ENCODE assay signal across 8 cellular contexts in genomic region chr12:69585189-69586062, GRCh38. TPM values are rescaled to one million over a fixed set of nuclear protein-coding genes. Genes with fewer than 3 reads are reported as not detected.
DNase-seq lines count a peak whose midpoint lies in the region; ATAC-seq, FAIRE-seq and TF ChIP-seq lines count a peak whose summit lies in the region.

Gene CCT2, plus strand, starts transcription at chr12:69585459. Its CDS starts 63 bp downstream, at chr12:69585522.

- peak within 1 kb of the TSS; percentile 99 for H3K4me3 Mint-ChIP-seq in CD4-positive, alpha-beta T cell

- peak within 1 kb of the TSS; percentile 93 for H3K4me2 ChIP-seq in HepG2 (ENCODE audit: low read depth, low read length)

- POLR2A ChIA-PET in CD4-positive, alpha-beta T cell (lab: Charles Lee): interaction anchor here (0.6 to 3.4 kb wide), 7 partner anchors 10 to 346 kb away, joined by 3 to 30 read pairs (median 4); partner anchors contain the start of genes FRS2 and RAB3IP
- POLR2A ChIA-PET in HepG2 (lab: Yijun Ruan, JAX): interaction anchor here (0.6 to 1.8 kb wide), 8 partner anchors 8 to 321 kb away, joined by 3 to 7 read pairs (median 3); partner anchors contain the start of gene LYZ

- no peaks in the 10 kb centered on the region for H3K27me3 Mint-ChIP-seq in CD4-positive, alpha-beta T cell

- H3K27me3 ChIP-seq in CD4-positive, alpha-beta T cell (ENCODE audit: control insufficient read depth, insufficient read depth, low read length): no peaks in the 10 kb centered on the region
- H3K27me3 ChIP-seq in HepG2 (ENCODE audit: control insufficient read depth in 1 of 2, insufficient read depth in 2 of 2, low read length in 2 of 2): no peaks in the 10 kb centered on the region; a peak in 1 of 5 replicates

- H3K4me3 ChIP-seq in HepG2 (replicated peaks in 1 of 3; ENCODE audit: insufficient read depth in 1 of 3, low read depth in 2 of 3, low read length in 3 of 3): peak within 1 kb of the TSS; percentile 89 to 100 (median 94)

- H3K4me1 ChIP-seq in HepG2 (ENCODE audit: insufficient read depth, low read length): peaks cover 15% of the 10 kb centered on the region

- peaks cover 17% of the 10 kb centered on the region for H4K20me1 ChIP-seq in HepG2 (ENCODE audit: insufficient read depth, low read length)

- ATAC-seq in CD4-positive, alpha-beta T cell (ENCODE audit: poor library complexity): peak; percentile 87
- peak; percentile 96 for ATAC-seq in GM19397 (IDR thresholded peaks at IDR 0.05; ENCODE audit: unreplicated experiment)
- peak; percentile 97 for ATAC-seq in HG03571 (IDR thresholded peaks at IDR 0.05; ENCODE audit: unreplicated experiment)
- peak; percentile 94 for ATAC-seq in HepG2

- H3K4me1 Mint-ChIP-seq in CD4-positive, alpha-beta T cell (ENCODE audit: low read depth): peaks cover 27% of the 10 kb centered on the region

- in situ Hi-C loops in HepG2 (cut with HindIII; ENCODE audit: extremely low pct_ligation_motif_present, low pct_unique_long_range_greater_than_20kb): no loop called here

- WGBS in HepG2 (ENCODE audit: low lambda C conversion rate): 1% methylated on average over 46 of the region's 63 CpGs

- peak; percentile 28 for TF ChIP-seq CTCF in CD4-positive, alpha-beta T cell (IDR thresholded peaks at IDR 0.05)
- TF ChIP-seq CTCF in HepG2 (CRISPR knock-in tag; IDR thresholded peaks at IDR 0.05): no peak; the same call in none of the 2 replicates

- no peaks in the 10 kb centered on the region for H3K9me3 ChIP-seq in CD4-positive, alpha-beta T cell (ENCODE audit: control insufficient read depth, low read length)
- H3K9me3 ChIP-seq in HepG2 (ENCODE audit: low read length): no peaks in the 10 kb centered on the region

- no peaks in the 10 kb centered on the region for H3K9me3 Mint-ChIP-seq in CD4-positive, alpha-beta T cell

- H3K9ac ChIP-seq in HepG2 (ENCODE audit: insufficient read depth, low read depth, low read length): peak within 1 kb of the TSS; percentile 99

- peak; percentile 92 to 97 (median 95) for DNase-seq in CD4-positive, alpha-beta T cell
- peak; percentile 98 for DNase-seq in NCI-H774 (lab: John Stamatoyannopoulos, UW)
- peak; percentile 95 to 96 for DNase-seq in activated CD4-positive, alpha-beta T cell treated with anti-CD3 and anti-CD28 coated beads, Interleukin-2, amount 50 U/mL, for 4 hours
- peak; percentile 97 for DNase-seq in dermis blood vessel endothelial cell
- DNase-seq in HepG2 (ENCODE audit: low spot score): peak; percentile 90
- DNase-seq in stimulated activated CD4-positive, alpha-beta T cell treated with anti-CD3 and anti-CD28 coated beads, Interleukin-4, amount 100 ng/mL, for 1 hour: peak; percentile 98

- H3K36me3 Mint-ChIP-seq in CD4-positive, alpha-beta T cell (ENCODE audit: low read depth): peaks cover 49% of the 10 kb centered on the region

- no peak; the same call in none of the 2 replicates for TF ChIP-seq RAD21 in HepG2 (CRISPR knock-in tag; IDR thresholded peaks at IDR 0.05)

- peak within 1 kb of the TSS; percentile 98 for H3K27ac Mint-ChIP-seq in CD4-positive, alpha-beta T cell

- peak; percentile 99 for TF ChIP-seq POLR2A in HepG2 (IDR thresholded peaks at IDR 0.05; ENCODE audit: insufficient read depth in 1 of 2, low read depth in 2 of 2, low read length in 2 of 2)

- peak within 1 kb of the TSS; percentile 77 for H2AFZ ChIP-seq in HepG2 (ENCODE audit: low read length)

- peak within 1 kb of the TSS; percentile 96 for H3K27ac ChIP-seq in CD4-positive, alpha-beta T cell (ENCODE audit: low read depth, low read length)
- peak within 1 kb of the TSS; percentile 93 for H3K27ac ChIP-seq in HepG2 (ENCODE audit: extremely low read length, insufficient read depth, low read length)

- H3K79me2 ChIP-seq in HepG2 (ENCODE audit: insufficient read depth, low read length): peaks cover 28% of the 10 kb centered on the region

- intact Hi-C loops in CD4-positive, alpha-beta T cell (cut with DNase I, micrococcal nuclease): loop anchor here (5.0 to 10.0 kb wide), 5 partner anchors 152 to 779 kb away; partner anchors contain the start of genes KCNMB4 (in 1 of the 2), RAB3IP (in 1 of the 2) and YEATS4 (in 1 of the 2)
- intact Hi-C loops in HepG2 (cut with micrococcal nuclease; ENCODE audit: unreplicated experiment): loop anchor here (5.0 kb wide), 1 partner anchor 228 kb away; the partner anchor contains the start of gene YEATS4

- peaks cover 8 to 32% of the 10 kb centered on the region in 2 experiments for H3K36me3 ChIP-seq in HepG2 (replicated peaks in 1 of 2; ENCODE audit: control insufficient read depth in 1 of 2, insufficient read depth in 2 of 2, low read length in 2 of 2)

- CTCF ChIA-PET in CD4-positive, alpha-beta T cell (lab: Charles Lee): interaction anchor here (1.2 to 3.1 kb wide), 3 partner anchors 15 to 227 kb away, joined by 4 to 11 read pairs (median 6); no protein-coding TSS in a partner anchor
- CTCF ChIA-PET in HepG2 (lab: Yijun Ruan, JAX; ENCODE audit: low intra/inter-chr PET ratio, low total read pairs): no interaction called here

- FAIRE-seq in HepG2 (lab: Jason Lieb, UNC): peak; percentile 47

- TF ChIP-seq EP300 in HepG2 (IDR thresholded peaks at IDR 0.05; ENCODE audit: low read depth in 2 of 2, low read length in 2 of 2) (no peak), HepG2 (CRISPR knock-in tag; IDR thresholded peaks at IDR 0.05; ENCODE audit: borderline replicate concordance) (peak; percentile 68; the same call in 1 of the 2 replicates)

- TSS peak; percentile 94 for BruUV-seq in HepG2 (replicated peaks; lab: Mats Ljungman, UMichigan)

TF ChIP-seq in HepG2, 621 proteins besides CTCF, POLR2A, EP300 and RAD21 (continues in another document):
- TF ChIP-seq SMAD1 (CRISPR knock-in tag; IDR thresholded peaks at IDR 0.05; ENCODE audit: borderline replicate concordance, low read depth) (no peak), ZNF337 (CRISPR knock-in tag; IDR thresholded peaks at IDR 0.05; ENCODE audit: borderline replicate concordance, low read depth) (no peak), ELF3 (CRISPR knock-in tag; IDR thresholded peaks at IDR 0.05) (peak; percentile 7; the same call in 1 of the 2 replicates), ZBTB20 (CRISPR knock-in tag; IDR thresholded peaks at IDR 0.05; ENCODE audit: borderline replicate concordance, low read depth) (peak; percentile 45; the same call in 1 of the 2 replicates), GMEB1 (CRISPR knock-in tag; IDR thresholded peaks at IDR 0.05; ENCODE audit: borderline replicate concordance) (peak; percentile 91)
- TF ChIP-seq, protein P1, sequence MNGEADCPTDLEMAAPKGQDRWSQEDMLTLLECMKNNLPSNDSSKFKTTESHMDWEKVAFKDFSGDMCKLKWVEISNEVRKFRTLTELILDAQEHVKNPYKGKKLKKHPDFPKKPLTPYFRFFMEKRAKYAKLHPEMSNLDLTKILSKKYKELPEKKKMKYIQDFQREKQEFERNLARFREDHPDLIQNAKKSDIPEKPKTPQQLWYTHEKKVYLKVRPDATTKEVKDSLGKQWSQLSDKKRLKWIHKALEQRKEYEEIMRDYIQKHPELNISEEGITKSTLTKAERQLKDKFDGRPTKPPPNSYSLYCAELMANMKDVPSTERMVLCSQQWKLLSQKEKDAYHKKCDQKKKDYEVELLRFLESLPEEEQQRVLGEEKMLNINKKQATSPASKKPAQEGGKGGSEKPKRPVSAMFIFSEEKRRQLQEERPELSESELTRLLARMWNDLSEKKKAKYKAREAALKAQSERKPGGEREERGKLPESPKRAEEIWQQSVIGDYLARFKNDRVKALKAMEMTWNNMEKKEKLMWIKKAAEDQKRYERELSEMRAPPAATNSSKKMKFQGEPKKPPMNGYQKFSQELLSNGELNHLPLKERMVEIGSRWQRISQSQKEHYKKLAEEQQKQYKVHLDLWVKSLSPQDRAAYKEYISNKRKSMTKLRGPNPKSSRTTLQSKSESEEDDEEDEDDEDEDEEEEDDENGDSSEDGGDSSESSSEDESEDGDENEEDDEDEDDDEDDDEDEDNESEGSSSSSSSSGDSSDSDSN (CRISPR knock-in tag; IDR thresholded peaks at IDR 0.05): peak; percentile 78

RNA-seq across cellular contexts. Expression of gene CCT2, which starts in this region (rescaled TPM):
- total RNA-seq in CD4-positive, alpha-beta T cell: 100 to 1,000 TPM; 173 to 177 TPM
- total RNA-seq in dermis blood vessel endothelial cell (223 and 259 TPM in 2 replicates), HepG2 (2016; rRNA removed; fragmentation: Illumina TruSeq; extraction: Trizol) (388 and 601 TPM in 2 replicates)
- total RNA-seq in HepG2 (2016; cell fraction: cytosol; rRNA removed; fragmentation: Illumina TruSeq; extraction: Trizol; ENCODE audit: low read depth): 74.2 and 102 TPM in 2 replicates
- 405 and 620 TPM in 2 replicates for total RNA-seq in HepG2 (2016; cell fraction: insoluble cytoplasmic fraction; rRNA removed; fragmentation: Illumina TruSeq; extraction: Trizol)
- 96.6 and 113 TPM in 2 replicates for total RNA-seq in HepG2 (2016; cell fraction: membrane; rRNA removed; fragmentation: Illumina TruSeq; extraction: Trizol)
- 229 and 234 TPM in 2 replicates for total RNA-seq in HepG2 (2016; cell fraction: nucleus; rRNA removed; fragmentation: Illumina TruSeq; extraction: Trizol)
- 153 and 209 TPM in 2 replicates for polyA plus RNA-seq in HepG2 (2011; rRNA removed)
- 129 and 135 TPM in 2 replicates for polyA plus RNA-seq in HepG2 (2011; cell fraction: cytosol; rRNA removed)
- polyA plus RNA-seq in HepG2 (2011; cell fraction: nucleus; rRNA removed): 91.8 and 103 TPM in 2 replicates
- 133 and 169 TPM in 2 replicates for polyA plus RNA-seq in HepG2 (2012)
- 21.6 and 28.6 TPM in 2 replicates for polyA plus RNA-seq in HepG2 (2016; cell fraction: cytosol; fragmentation: Illumina TruSeq; extraction: Trizol; ENCODE audit: low read depth)
- 377 and 387 TPM in 2 replicates for polyA plus RNA-seq in HepG2 (2016; cell fraction: insoluble cytoplasmic fraction; fragmentation: Illumina TruSeq; extraction: Trizol; ENCODE audit: low read depth)
- polyA plus RNA-seq in HepG2 (2016; cell fraction: membrane; fragmentation: Illumina TruSeq; extraction: Trizol; ENCODE audit: low read depth): 44.7 and 54.2 TPM in 2 replicates
- 250 and 258 TPM in 2 replicates for polyA plus RNA-seq in HepG2 (2016; cell fraction: nucleus; fragmentation: Illumina TruSeq; extraction: Trizol; ENCODE audit: insufficient read depth, low read depth)
- 131 and 249 TPM in 2 replicates for polyA minus RNA-seq in HepG2 (2011; rRNA and poly(A)+ RNA removed; ENCODE audit: low replicate concordance)
- polyA minus RNA-seq in HepG2 (2011; cell fraction: cytosol; rRNA and poly(A)+ RNA removed): 120 and 121 TPM in 2 replicates
- 263 and 310 TPM in 2 replicates for polyA minus RNA-seq in HepG2 (2011; cell fraction: nucleus; rRNA and poly(A)+ RNA removed)

Comparison
In these comparisons a context has a peak if more than half of its experiments do, and no peak if none do; other contexts are left out.
1. Peak in every context shown above with its lines: DNase-seq, ATAC-seq, H3K4me3 ChIP-seq and H3K27ac ChIP-seq.